26 cellular contexts compared by ENCODE assay signal in the genomic region with DNA sequence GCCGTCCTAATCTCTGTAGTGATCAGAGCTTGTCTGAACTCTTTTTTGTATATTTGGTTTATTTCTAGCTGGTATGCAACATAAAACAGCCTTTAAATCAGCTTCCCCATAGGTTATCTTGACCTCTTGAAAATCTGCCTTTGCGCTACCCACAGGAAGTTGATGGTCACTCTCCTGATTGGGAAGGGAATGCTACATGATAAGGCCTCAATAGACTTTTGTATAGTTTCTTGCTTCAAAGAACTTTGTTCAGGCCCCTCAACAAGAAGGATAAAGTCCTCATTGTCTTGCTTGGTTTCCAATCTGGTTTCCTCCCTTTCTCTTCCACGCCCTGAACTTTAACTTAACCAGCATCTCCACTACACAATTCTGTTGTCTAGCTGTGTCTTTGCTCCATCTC.
"Had no signal": no experiment of that assay in that cellular context is flagged by ENCODE, and none has a peak within 500 bp of the region (broad histone marks: within the 10 kb centered on the region; RNA-seq: fewer than 3 reads in every experiment).

No MANE protein-coding gene starts in this region.

- H3K9me3 ChIP-seq: gastroesophageal sphincter, heart left ventricle, left lung, prostate gland, right atrium auricular region, sigmoid colon, stomach, thyroid gland, vagina had no signal

- H3K4me1 ChIP-seq: left lung, prostate gland, right atrium auricular region, thyroid gland, vagina had no signal

- H3K4me2 ChIP-seq: hepatocyte had no signal

- H3K4me3 ChIP-seq: gastroesophageal sphincter, heart left ventricle, hepatocyte, left lung, prostate gland, right atrium auricular region, sigmoid colon, stomach, thyroid gland, vagina had no signal

- H3K27me3 ChIP-seq: gastroesophageal sphincter, heart left ventricle, hepatocyte, left lung, right atrium auricular region, sigmoid colon, stomach, thyroid gland, vagina had no signal

- H3K27ac ChIP-seq: epithelial cell of prostate, gastroesophageal sphincter, heart left ventricle, hepatocyte, left lung, prostate gland, right atrium auricular region, sigmoid colon, stomach, thyroid gland, vagina had no signal

- ATAC-seq: esophagus mucosa; gastroesophageal sphincter; heart left ventricle; left cardiac atrium; left lung; naive thymus-derived CD8-positive, alpha-beta T cell; stimulated activated effector memory CD8-positive, alpha-beta T cell treated with anti-CD3 and anti-CD28 coated beads, Interleukin-12 subunit alpha, Interleukin-12 subunit beta, amount 100 ng/mL, for 72 hours had no signal

- H3K79me2 ChIP-seq: hepatocyte had no signal

- H2AFZ ChIP-seq: hepatocyte had no signal

- DNase-seq: effector CD8-positive, alpha-beta T cell; endodermal cell; foreskin fibroblast; heart left ventricle; left cardiac atrium; left lung; mesendoderm; naive thymus-derived CD8-positive, alpha-beta T cell; nephron progenitor cell; nucleus accumbens; sigmoid colon; stimulated activated CD4-positive, alpha-beta T cell treated with anti-CD3 and anti-CD28 coated beads, Interleukin-2, amount 100 ng/mL, for 24 hours; stimulated activated CD4-positive, alpha-beta T cell treated with anti-CD3 and anti-CD28 coated beads, Interleukin-4, amount 100 ng/mL, for 24 hours; stimulated activated naive CD4-positive, alpha-beta T cell treated with Interleukin-2 at 50 U/mL for 16 hours; stomach; thyroid gland; trophoblast cell had no signal

- FAIRE-seq: islet of Langerhans had no signal

- H3K36me3 ChIP-seq: gastroesophageal sphincter, heart left ventricle, left lung, prostate gland, right atrium auricular region, sigmoid colon, stomach, thyroid gland, vagina had no signal
